15 cellular contexts compared by ENCODE assay signal in genomic region chr17:70073799-70074198, GRCh38. TPM values are rescaled to one million over a fixed set of nuclear protein-coding genes. Genes with fewer than 3 reads are reported as not detected.
DNase-seq lines count a peak whose midpoint lies in the region; ATAC-seq and TF ChIP-seq lines count a peak whose summit lies in the region.
"Had no signal": no experiment of that assay in that cellular context is flagged by ENCODE, and none has a peak within 500 bp of the region (broad histone marks: within the 10 kb centered on the region; RNA-seq: fewer than 3 reads in every experiment).

No MANE protein-coding gene starts in this region.

- POLR2A ChIA-PET in MCF 10A (lab: Yijun Ruan, JAX): interaction anchor here (1.0 kb wide), 1 partner anchor 64 kb away, joined by 3 read pairs; no protein-coding TSS in a partner anchor

- H3K9me3 Mint-ChIP-seq in MCF 10A (ENCODE audit: unreplicated experiment): no peaks in the 10 kb centered on the region
- H3K9me3 Mint-ChIP-seq: CD4-positive, alpha-beta T cell; H9 had no signal

- H3K9me2 ChIP-seq in hepatocyte (replicated peaks; ENCODE audit: insufficient read depth): no peaks in the 10 kb centered on the region

- in situ Hi-C loops in mammary epithelial cell (cut with MboI; ENCODE audit: low sequenced_read_pairs in 2 of 2): no loop called here

- no peak overlapping the region for H2AFZ ChIP-seq in mammary epithelial cell (ENCODE audit: low read depth, low read length)
- peak overlapping the region; percentile 9 for H2AFZ ChIP-seq in hepatocyte
- H2AFZ ChIP-seq in parathyroid adenoma: peak overlapping the region; percentile 39

- peak overlapping the region; percentile 70 for H3K27ac Mint-ChIP-seq in MCF 10A (ENCODE audit: low read depth, unreplicated experiment)
- H3K27ac Mint-ChIP-seq: CD4-positive, alpha-beta T cell; IgD-negative memory B cell had no signal

- H3K27me3 ChIP-seq in mammary epithelial cell (ENCODE audit: insufficient read depth, low read length) (no peaks in the 10 kb centered on the region), hepatocyte (no peaks in the 10 kb centered on the region), parathyroid adenoma (ENCODE audit: control insufficient read depth, insufficient read depth, low read length) (no peaks in the 10 kb centered on the region)

- intact Hi-C loops in MCF 10A (cut with micrococcal nuclease) (no loop called here), mammary epithelial cell (cut with micrococcal nuclease) (no loop called here)

- no peak for TF ChIP-seq CTCF in MCF 10A (IDR thresholded peaks at IDR 0.05; ENCODE audit: unreplicated experiment)
- TF ChIP-seq CTCF in mammary epithelial cell (conservative IDR thresholded peaks at IDR 0.05 in 1 of 2, IDR thresholded peaks at IDR 0.05 in 1 of 2; ENCODE audit: extremely low read depth in 1 of 2, insufficient read depth in 1 of 2, low read depth in 1 of 2, low read length in 2 of 2): no peak
- no peak for TF ChIP-seq CTCF in hepatocyte (IDR thresholded peaks at IDR 0.05; ENCODE audit: poor library complexity)
- TF ChIP-seq CTCF in parathyroid adenoma (IDR thresholded peaks at IDR 0.05): no peak

- H3K27me3 Mint-ChIP-seq in MCF 10A (ENCODE audit: insufficient read depth, unreplicated experiment): no peaks in the 10 kb centered on the region
- H3K27me3 Mint-ChIP-seq: CD4-positive, alpha-beta T cell had no signal

- H3K4me1 Mint-ChIP-seq in MCF 10A (ENCODE audit: insufficient read depth, unreplicated experiment): peaks cover 39% of the 10 kb centered on the region
- H3K4me1 Mint-ChIP-seq: IgD-negative memory B cell had no signal

- ATAC-seq in GM18502 (IDR thresholded peaks at IDR 0.05; ENCODE audit: poor library complexity, unreplicated experiment): no peak

- H3K9me3 ChIP-seq in mammary epithelial cell (replicated peaks; ENCODE audit: insufficient read depth, low read length) (no peaks in the 10 kb centered on the region), hepatocyte (ENCODE audit: low read depth) (no peaks in the 10 kb centered on the region), parathyroid adenoma (ENCODE audit: control insufficient read depth, low read length) (no peaks in the 10 kb centered on the region)

- H3K4me3 ChIP-seq in mammary epithelial cell (replicated peaks in 1 of 3; ENCODE audit: insufficient read depth in 1 of 3, low read depth in 2 of 3, low read length in 3 of 3) (no peak overlapping the region), hepatocyte (no peak overlapping the region), parathyroid adenoma (ENCODE audit: low read depth, low read length) (peak overlapping the region; percentile 86)

- no peak overlapping the region for H3K4me3 Mint-ChIP-seq in MCF 10A (ENCODE audit: unreplicated experiment)
- H3K4me3 Mint-ChIP-seq: CD4-positive, alpha-beta T cell; H9; IgD-negative memory B cell had no signal

- H3K4me2 ChIP-seq in mammary epithelial cell (ENCODE audit: insufficient read depth, low read depth, low read length) (no peak overlapping the region), hepatocyte (peak overlapping the region; percentile 45), parathyroid adenoma (ENCODE audit: low read length) (peak overlapping the region; percentile 87)

- H3K36me3 Mint-ChIP-seq in MCF 10A (ENCODE audit: insufficient read depth, unreplicated experiment): no peaks in the 10 kb centered on the region
- H3K36me3 Mint-ChIP-seq: IgD-negative memory B cell had no signal

- H3K9ac ChIP-seq in mammary epithelial cell (ENCODE audit: insufficient read depth, low read length): no peak overlapping the region
- H3K9ac ChIP-seq in parathyroid adenoma: no peak overlapping the region

- H4K20me1 ChIP-seq in mammary epithelial cell (ENCODE audit: insufficient read depth, low read length): no peaks in the 10 kb centered on the region
- H4K20me1 ChIP-seq in hepatocyte (ENCODE audit: insufficient read depth, poor library complexity, severe bottlenecking): no peaks in the 10 kb centered on the region

- H3K36me3 ChIP-seq in mammary epithelial cell (ENCODE audit: insufficient read depth, low read length): no peaks in the 10 kb centered on the region
- H3K36me3 ChIP-seq in hepatocyte (replicated peaks; ENCODE audit: insufficient read depth, low read depth): no peaks in the 10 kb centered on the region
- no peaks in the 10 kb centered on the region for H3K36me3 ChIP-seq in parathyroid adenoma (ENCODE audit: control insufficient read depth, insufficient read depth, low read length)

- H3K79me2 ChIP-seq in mammary epithelial cell (ENCODE audit: insufficient read depth, low read length): no peaks in the 10 kb centered on the region
- no peaks in the 10 kb centered on the region for H3K79me2 ChIP-seq in hepatocyte
- peaks cover 25% of the 10 kb centered on the region for H3K79me2 ChIP-seq in parathyroid adenoma

- dilution Hi-C loops in mammary epithelial cell (cut with HindIII; ENCODE audit: low sequenced_read_pairs): no loop called here

- H3K27ac ChIP-seq in mammary epithelial cell (ENCODE audit: insufficient read depth, low read depth, low read length) (no peak overlapping the region), hepatocyte (peak overlapping the region; percentile 85), parathyroid adenoma (peak overlapping the region; percentile 95)

- CTCF ChIA-PET in MCF 10A (lab: Yijun Ruan, JAX) (interaction anchor here (0.8 kb wide), 1 partner anchor 1241 kb away, joined by 4 read pairs; no protein-coding TSS in a partner anchor), mammary epithelial cell (lab: Charles Lee; ENCODE audit: low non-redundant PET) (no interaction called here)

- WGBS in mammary epithelial cell (ENCODE audit: low coverage, missing lambda C conversion rate): 63% methylated on average over 3 of the region's 3 CpGs
- 69% methylated on average over 3 of the region's 3 CpGs for WGBS in hepatocyte (ENCODE audit: low lambda C conversion rate, missing lambda C conversion rate)

- DNase-seq in MCF 10A (ENCODE audit: unreplicated experiment) (no peak), mammary epithelial cell (no peak), hepatocyte (ENCODE audit: low spot score) (no peak), NCI-H524 (lab: John Stamatoyannopoulos, UW) (no peak)
- no peak for DNase-seq in stimulated activated CD4-positive, alpha-beta T cell treated with anti-CD3 and anti-CD28 coated beads, Interleukin-1b, Interleukin-23, amount 100 ng/mL, for 48 hours
- DNase-seq: 8988T; CD4-positive, alpha-beta T cell; DMS153; DMS79 treated with DMSO at 0.1 percent for 48 hours; EL; GOT3; H9 had no signal

- BruUV-seq in MCF 10A (replicated peaks; lab: Mats Ljungman, UMichigan): no TSS peak
- BruUV-seq in mammary epithelial cell (replicated peaks; lab: Mats Ljungman, UMichigan): no TSS peak

- H3K4me1 ChIP-seq in mammary epithelial cell (ENCODE audit: insufficient read depth, low read length) (peaks cover 11% of the 10 kb centered on the region), hepatocyte (ENCODE audit: insufficient read depth) (peaks cover 26% of the 10 kb centered on the region), parathyroid adenoma (peaks cover 40% of the 10 kb centered on the region)

RNA-seq across cellular contexts. Expression of gene KCNJ16, which starts 1.2 kb away (rescaled TPM):
- 0.42 TPM in 1 of 2 replicates, not detected in the other for total RNA-seq in MCF 10A (2022)
- total RNA-seq in mammary epithelial cell: 1 to 10 TPM in 1 of 2 donors, not detected in 1; 1.5 TPM
- 0.03 TPM for polyA plus RNA-seq in mammary epithelial cell
- polyA minus RNA-seq in mammary epithelial cell: not detected
- total RNA-seq in hepatocyte: 40.6 and 46.9 TPM in 2 replicates
- 2.7 and 3.5 TPM in 2 replicates for polyA plus RNA-seq in hepatocyte
- total RNA-seq: CD4-positive, alpha-beta T cell; H9 had no signal
- polyA plus RNA-seq: IgD-negative memory B cell had no signal

Comparison
In these comparisons a context has a peak if more than half of its experiments do, and no peak if none do; other contexts are left out.
1. RNA of gene KCNJ16, which starts 1.2 kb away (total RNA-seq): 40.6 to 46.9 TPM in hepatocyte; 1.5 TPM in mammary epithelial cell and 0.42 TPM in MCF 10A; every median in the first group is over 10 times any median in the second.